ENCODE assay signal across 20 cellular contexts in genomic region chr17:57486416-57486815, GRCh38.
A peak's percentile ranks its signal among the peaks of the same experiment; 100 is the strongest.
DNase-seq lines count a peak whose midpoint lies in the region; ATAC-seq, FAIRE-seq and TF ChIP-seq lines count a peak whose summit lies in the region.
"Had no signal": no experiment of that assay in that cellular context is flagged by ENCODE, and none has a peak within 500 bp of the region (broad histone marks: within the 10 kb centered on the region; RNA-seq: fewer than 3 reads in every experiment).

No MANE protein-coding gene starts in this region.

- H3K4me3 ChIP-seq in CD4-positive, CD25-positive, alpha-beta regulatory T cell (ENCODE audit: low read depth, low read length): no peak overlapping the region
- H3K4me3 ChIP-seq in OCI-LY3 (ENCODE audit: low read length) (no peak overlapping the region), endothelial cell of umbilical vein (replicated peaks in 1 of 3; ENCODE audit: insufficient read depth in 1 of 3, low read depth in 1 of 3, low read length in 3 of 3) (no peak overlapping the region), mesendoderm (ENCODE audit: low read length) (no peak overlapping the region)
- H3K4me3 ChIP-seq in effector memory CD4-positive, alpha-beta T cell (ENCODE audit: insufficient read depth, low read depth, low read length, poor library complexity, severe bottlenecking): no peak overlapping the region
- H3K4me3 ChIP-seq: esophagus muscularis mucosa, lower lobe of right lung, upper lobe of left lung had no signal

- no peak for TF ChIP-seq POLR2A in endothelial cell of umbilical vein (IDR thresholded peaks at IDR 0.05; ENCODE audit: low read depth, low read length)

- H3K9me3 Mint-ChIP-seq in CD4-positive, CD25-positive, alpha-beta regulatory T cell: no peaks in the 10 kb centered on the region
- H3K9me3 Mint-ChIP-seq in osteocyte (ENCODE audit: unreplicated experiment): no peaks in the 10 kb centered on the region
- H3K9me3 Mint-ChIP-seq: natural killer cell had no signal

- H3K4me1 ChIP-seq in CD4-positive, CD25-positive, alpha-beta regulatory T cell (ENCODE audit: control insufficient read depth, insufficient read depth, low read length, poor library complexity, severe bottlenecking): peaks cover 24% of the 10 kb centered on the region
- H3K4me1 ChIP-seq in OCI-LY3 (ENCODE audit: low read length) (peaks cover 29% of the 10 kb centered on the region), endothelial cell of umbilical vein (ENCODE audit: control insufficient read depth, extremely low read depth, insufficient read depth, low read length) (no peaks in the 10 kb centered on the region), mesendoderm (ENCODE audit: control insufficient read depth, low read depth, low read length) (no peaks in the 10 kb centered on the region)
- no peaks in the 10 kb centered on the region for H3K4me1 ChIP-seq in effector memory CD4-positive, alpha-beta T cell (ENCODE audit: control insufficient read depth, insufficient read depth, low read length, poor library complexity, severe bottlenecking)

- dilution Hi-C loops in endothelial cell of umbilical vein (cut with MboI; ENCODE audit: extremely low pct_ligation_motif_present, low sequenced_read_pairs): no loop called here

- no peak overlapping the region for H3K4ac ChIP-seq in mesendoderm (ENCODE audit: low read depth, low read length)

- H2BK5ac ChIP-seq in mesendoderm (ENCODE audit: low read length): no peak overlapping the region

- H2BK15ac ChIP-seq in mesendoderm (replicated peaks; ENCODE audit: low read depth): no peak overlapping the region

- no peak overlapping the region for H2AFZ ChIP-seq in OCI-LY3 (ENCODE audit: low read depth, low read length)
- no peak overlapping the region for H2AFZ ChIP-seq in endothelial cell of umbilical vein (ENCODE audit: low read depth, low read length)

- H3K18ac ChIP-seq in mesendoderm (ENCODE audit: low read length): no peak overlapping the region

- H3K56ac ChIP-seq in mesendoderm (ENCODE audit: low read length): no peak overlapping the region

- H3K9ac ChIP-seq in OCI-LY3 (ENCODE audit: low read length) (no peak overlapping the region), endothelial cell of umbilical vein (replicated peaks; ENCODE audit: extremely low read depth, insufficient read depth, low read length) (no peak overlapping the region), mesendoderm (ENCODE audit: low read length) (no peak overlapping the region)

- DNase-seq in CD4-positive, CD25-positive, alpha-beta regulatory T cell: no peak
- DNase-seq in endothelial cell of umbilical vein (ENCODE audit: low read depth, low spot score): peak; percentile 10
- no peak for DNase-seq in osteocyte (ENCODE audit: extremely low spot score, unreplicated experiment)
- DNase-seq in mesendoderm: no peak
- DNase-seq in effector memory CD4-positive, alpha-beta T cell: no peak
- DNase-seq in NCI-H1092 (lab: John Stamatoyannopoulos, UW): no peak
- DNase-seq in SW480 (ENCODE audit: low spot score): no peak
- DNase-seq: activated CD4-positive, alpha-beta T cell treated with anti-CD3 and anti-CD28 coated beads, Interleukin-2, amount 50 U/mL, for 48 hours; activated T-cell treated with anti-CD3 and anti-CD28 coated beads for 4 hours; lower lobe of right lung; natural killer cell; NCI-H1930; NK-92 treated with Interleukin-12 subunit alpha and Interleukin-12 subunit beta, amount 100 ng/mL, for 24 hours; stimulated activated naive CD8-positive, alpha-beta T cell treated with anti-CD3 and anti-CD28 coated beads, Interleukin-15, Interleukin-2, amounts not matched to agents 100 U/mL and 50 U/mL, for 24 hours had no signal

- H3K36me3 Mint-ChIP-seq in CD4-positive, CD25-positive, alpha-beta regulatory T cell: peaks cover 4% of the 10 kb centered on the region
- H3K36me3 Mint-ChIP-seq in osteocyte (ENCODE audit: unreplicated experiment): peaks cover 2% of the 10 kb centered on the region
- H3K36me3 Mint-ChIP-seq: natural killer cell had no signal

- BruUV-seq in endothelial cell of umbilical vein (replicated peaks; lab: Mats Ljungman, UMichigan): no TSS peak

- ATAC-seq in CD4-positive, CD25-positive, alpha-beta regulatory T cell (ENCODE audit: low read depth in 2 of 2): no peak
- ATAC-seq: natural killer cell; stimulated activated naive CD8-positive, alpha-beta T cell treated with anti-CD3 and anti-CD28 coated beads, Interleukin-15, Interleukin-2, amounts not matched to agents 100 U/mL and 50 U/mL, for 24 hours had no signal

- no peak overlapping the region for H3K27ac ChIP-seq in CD4-positive, CD25-positive, alpha-beta regulatory T cell (ENCODE audit: insufficient read depth, low read length, poor library complexity, severe bottlenecking)
- H3K27ac ChIP-seq in OCI-LY3 (ENCODE audit: low read length): no peak overlapping the region
- no peak overlapping the region for H3K27ac ChIP-seq in endothelial cell of umbilical vein (ENCODE audit: insufficient read depth, low read depth, low read length)
- H3K27ac ChIP-seq in mesendoderm (ENCODE audit: low read depth, low read length): no peak overlapping the region
- H3K27ac ChIP-seq in effector memory CD4-positive, alpha-beta T cell (ENCODE audit: insufficient read depth, low read length, poor library complexity, severe bottlenecking): no peak overlapping the region
- H3K27ac ChIP-seq: esophagus muscularis mucosa, lower lobe of right lung, RWPE1, upper lobe of left lung had no signal

- H3K27me3 Mint-ChIP-seq in CD4-positive, CD25-positive, alpha-beta regulatory T cell: no peaks in the 10 kb centered on the region
- H3K27me3 Mint-ChIP-seq in osteocyte (ENCODE audit: unreplicated experiment): no peaks in the 10 kb centered on the region
- H3K27me3 Mint-ChIP-seq: activated naive CD8-positive, alpha-beta T cell had no signal

- H3K79me1 ChIP-seq in mesendoderm (ENCODE audit: low read length): no peaks in the 10 kb centered on the region

- peaks cover 21 to 89% (median 64%) of the 10 kb centered on the region in 4 donors for H3K4me1 Mint-ChIP-seq in CD4-positive, CD25-positive, alpha-beta regulatory T cell
- H3K4me1 Mint-ChIP-seq in osteocyte (ENCODE audit: unreplicated experiment): peaks cover 53% of the 10 kb centered on the region

- peak overlapping the region; percentile 22 to 63 (median 46) for H3K4me3 Mint-ChIP-seq in CD4-positive, CD25-positive, alpha-beta regulatory T cell
- H3K4me3 Mint-ChIP-seq in osteocyte (ENCODE audit: unreplicated experiment): no peak overlapping the region
- H3K4me3 Mint-ChIP-seq: activated naive CD8-positive, alpha-beta T cell; natural killer cell had no signal

- no peak overlapping the region for H4K8ac ChIP-seq in mesendoderm (ENCODE audit: low read depth, low read length)

- TF ChIP-seq CTCF in OCI-LY3 (IDR thresholded peaks at IDR 0.05; ENCODE audit: low read depth, low read length) (no peak), endothelial cell of umbilical vein (IDR thresholded peaks at IDR 0.05; ENCODE audit: extremely low read depth in 1 of 2, insufficient read depth in 1 of 2, low read depth in 1 of 2, low read length in 2 of 2) (no peak), osteocyte (IDR thresholded peaks at IDR 0.05) (no peak)

- H3K79me2 ChIP-seq in OCI-LY3 (ENCODE audit: low read length): no peaks in the 10 kb centered on the region
- no peaks in the 10 kb centered on the region for H3K79me2 ChIP-seq in endothelial cell of umbilical vein (ENCODE audit: control insufficient read depth, insufficient read depth, low read length)
- H3K79me2 ChIP-seq in mesendoderm (ENCODE audit: control insufficient read depth, insufficient read depth, low read length): no peaks in the 10 kb centered on the region

- H3K9me1 ChIP-seq in endothelial cell of umbilical vein (replicated peaks; ENCODE audit: control insufficient read depth, extremely low read depth, insufficient read depth, low read length): no peaks in the 10 kb centered on the region

- peak overlapping the region in 2 of 3 donors; percentile 84 for H3K27ac Mint-ChIP-seq in CD4-positive, CD25-positive, alpha-beta regulatory T cell
- H3K27ac Mint-ChIP-seq in osteocyte (ENCODE audit: unreplicated experiment): peak overlapping the region; percentile 1
- H3K27ac Mint-ChIP-seq: activated naive CD8-positive, alpha-beta T cell; natural killer cell had no signal

- CTCF ChIA-PET in endothelial cell of umbilical vein (lab: Charles Lee): interaction anchor here (1.3 to 1.7 kb wide), 4 partner anchors 9 to 243 kb away, joined by 3 to 10 read pairs (median 5); no protein-coding TSS in a partner anchor

- no peak for FAIRE-seq in endothelial cell of umbilical vein (lab: Jason Lieb, UNC)
- FAIRE-seq: H54 had no signal

- peaks cover 3% of the 10 kb centered on the region for H3K36me3 ChIP-seq in CD4-positive, CD25-positive, alpha-beta regulatory T cell (ENCODE audit: control insufficient read depth, insufficient read depth, low read length)
- no peaks in the 10 kb centered on the region for H3K36me3 ChIP-seq in OCI-LY3 (replicated peaks; ENCODE audit: low read depth, low read length)
- no peaks in the 10 kb centered on the region for H3K36me3 ChIP-seq in endothelial cell of umbilical vein (ENCODE audit: control insufficient read depth in 2 of 2, extremely low read depth in 1 of 2, insufficient read depth in 2 of 2, low read length in 2 of 2)
- H3K36me3 ChIP-seq in mesendoderm (ENCODE audit: control insufficient read depth, insufficient read depth, low read length): no peaks in the 10 kb centered on the region
- no peaks in the 10 kb centered on the region for H3K36me3 ChIP-seq in effector memory CD4-positive, alpha-beta T cell (ENCODE audit: control insufficient read depth, insufficient read depth, low read length)
- H3K36me3 ChIP-seq: esophagus muscularis mucosa, lower lobe of right lung, upper lobe of left lung had no signal

- H3K23ac ChIP-seq in mesendoderm (ENCODE audit: low read length): no peak overlapping the region

- no peaks in the 10 kb centered on the region for H3K9me3 ChIP-seq in CD4-positive, CD25-positive, alpha-beta regulatory T cell (ENCODE audit: control insufficient read depth in 2 of 2, low read length in 2 of 2)
- H3K9me3 ChIP-seq in OCI-LY3 (ENCODE audit: insufficient read depth, low read length): no peaks in the 10 kb centered on the region
- no peaks in the 10 kb centered on the region for H3K9me3 ChIP-seq in endothelial cell of umbilical vein (replicated peaks; ENCODE audit: control insufficient read depth, insufficient read depth, low read length)
- H3K9me3 ChIP-seq in effector memory CD4-positive, alpha-beta T cell (ENCODE audit: control insufficient read depth, low read length): no peaks in the 10 kb centered on the region
- H3K9me3 ChIP-seq: esophagus muscularis mucosa, lower lobe of right lung, upper lobe of left lung had no signal

- H4K20me1 ChIP-seq in OCI-LY3 (ENCODE audit: insufficient read depth, low read length) (no peaks in the 10 kb centered on the region), endothelial cell of umbilical vein (replicated peaks; ENCODE audit: control insufficient read depth, extremely low read depth, insufficient read depth, low read length) (no peaks in the 10 kb centered on the region)

- POLR2A ChIA-PET in endothelial cell of umbilical vein (lab: Charles Lee): no interaction called here

- WGBS in mesendoderm (ENCODE audit: extremely low coverage, insufficient coverage, low lambda C conversion rate): no CpG with 5 or more reads among the region's 5 CpGs

- intact Hi-C loops in endothelial cell of umbilical vein (cut with micrococcal nuclease): no loop called here

- no peak overlapping the region for H2BK120ac ChIP-seq in mesendoderm (ENCODE audit: low read depth, low read length)

- H2AK5ac ChIP-seq in mesendoderm (ENCODE audit: low read length): no peak overlapping the region

- H3K27me3 ChIP-seq in CD4-positive, CD25-positive, alpha-beta regulatory T cell (ENCODE audit: control insufficient read depth, insufficient read depth, low read length): no peaks in the 10 kb centered on the region
- H3K27me3 ChIP-seq in OCI-LY3 (ENCODE audit: low read depth, low read length) (no peaks in the 10 kb centered on the region), endothelial cell of umbilical vein (ENCODE audit: control insufficient read depth in 2 of 2, insufficient read depth in 2 of 2, low read length in 2 of 2) (no peaks in the 10 kb centered on the region), mesendoderm (ENCODE audit: insufficient read depth, low read length, poor library complexity) (no peaks in the 10 kb centered on the region)
- no peaks in the 10 kb centered on the region for H3K27me3 ChIP-seq in effector memory CD4-positive, alpha-beta T cell (replicated peaks; ENCODE audit: control insufficient read depth, insufficient read depth, low read length, poor library complexity, severe bottlenecking)
- H3K27me3 ChIP-seq: esophagus muscularis mucosa, upper lobe of left lung had no signal

- H4K5ac ChIP-seq in mesendoderm (ENCODE audit: low read length): no peak overlapping the region

- H3K4me2 ChIP-seq in OCI-LY3 (ENCODE audit: low read length) (peak overlapping the region; percentile 30; the same call in 1 of the 2 replicates), endothelial cell of umbilical vein (ENCODE audit: insufficient read depth, low read length) (no peak overlapping the region), mesendoderm (ENCODE audit: low read length) (no peak overlapping the region)
